1 cellular context compared by ENCODE assay signal in genomic region chr6:71402101-71402500, GRCh38.
TF ChIP-seq lines count a peak whose summit lies in the region.

No MANE protein-coding gene starts in this region.

TF ChIP-seq in GM12878, 131 proteins besides CTCF, POLR2A, EP300 and RAD21 (continued from another document):
- TF ChIP-seq E4F1 (IDR thresholded peaks at IDR 0.05; ENCODE audit: borderline replicate concordance, partially characterized antibody), result no peak
- TF ChIP-seq CHD1 (IDR thresholded peaks at IDR 0.05; ENCODE audit: low read depth, low read length), result no peak
- TF ChIP-seq RELB (IDR thresholded peaks at IDR 0.05; ENCODE audit: low read depth), result no peak
- no peak for TF ChIP-seq MXI1 (IDR thresholded peaks at IDR 0.05; ENCODE audit: low read depth, low read length)
- TF ChIP-seq ZNF217 (IDR thresholded peaks at IDR 0.05), result no peak
- TF ChIP-seq KDM1A (IDR thresholded peaks at IDR 0.05; ENCODE audit: borderline replicate concordance), result no peak
- TF ChIP-seq DPF2 (IDR thresholded peaks at IDR 0.05), result no peak
- no peak for TF ChIP-seq ELK1 (IDR thresholded peaks at IDR 0.05; ENCODE audit: low read depth, low read length)
- TF ChIP-seq RBBP5 (conservative IDR thresholded peaks at IDR 0.05), result no peak
- no peak for TF ChIP-seq POLR2AphosphoS2 (IDR thresholded peaks at IDR 0.05; ENCODE audit: low read depth, low read length)
